ENCODE assay signal across 12 cellular contexts in genomic region chr3:124552224-124552623, GRCh38.
A peak's percentile ranks its signal among the peaks of the same experiment; 100 is the strongest.
DNase-seq lines count a peak whose midpoint lies in the region; ATAC-seq and TF ChIP-seq lines count a peak whose summit lies in the region.
"Had no signal": no experiment of that assay in that cellular context is flagged by ENCODE, and none has a peak within 500 bp of the region (broad histone marks: within the 10 kb centered on the region; RNA-seq: fewer than 3 reads in every experiment).

No MANE protein-coding gene starts in this region.

- peak; percentile 83 for DNase-seq in H4 (ENCODE audit: low spot score)
- DNase-seq in NCI-H1417 treated with DMSO at 0.1 percent for 48 hours (lab: John Stamatoyannopoulos, UW), result peak; percentile 6
- peak; percentile 12 for DNase-seq in astrocyte of the cerebellum (ENCODE audit: low read depth)
- DNase-seq in mesenchymal stem cell, result peak; percentile 23
- DNase-seq in NCI-H446 treated with DMSO at 0.1 percent for 48 hours (lab: John Stamatoyannopoulos, UW), result no peak
- no peak for DNase-seq in effector memory CD4-positive, alpha-beta T cell
- DNase-seq: activated CD4-positive, alpha-beta T cell treated with anti-CD3 and anti-CD28 coated beads for 4 hours; EL; islet precursor cell; stimulated activated naive CD4-positive, alpha-beta T cell had no signal

- TF ChIP-seq CTCF in astrocyte of the cerebellum (IDR thresholded peaks at IDR 0.05; ENCODE audit: low read depth, low read length, missing control alignments), result no peak

- H2AFZ ChIP-seq in mesenchymal stem cell (ENCODE audit: low read depth, low read length), result no peak overlapping the region

- ATAC-seq in activated CD4-positive, CD25-positive, alpha-beta regulatory T cell treated with anti-CD3 and anti-CD28 coated beads, Interleukin-2, amount 50 U/mL, for 24 hours, result no peak
- ATAC-seq in GM21576 (IDR thresholded peaks at IDR 0.05; ENCODE audit: unreplicated experiment), result no peak

- no peak overlapping the region for H2BK5ac ChIP-seq in mesenchymal stem cell (ENCODE audit: low read depth, low read length, poor library complexity, severe bottlenecking)

- no peak overlapping the region for H3K4me3 ChIP-seq in astrocyte of the cerebellum (ENCODE audit: low read depth, low read length)
- no peak overlapping the region for H3K4me3 ChIP-seq in mesenchymal stem cell (ENCODE audit: insufficient read depth in 1 of 2, low read depth in 1 of 2, low read length in 2 of 2)
- H3K4me3 ChIP-seq in effector memory CD4-positive, alpha-beta T cell (ENCODE audit: insufficient read depth, low read depth, low read length, poor library complexity, severe bottlenecking), result no peak overlapping the region

- H3K27ac ChIP-seq in mesenchymal stem cell (ENCODE audit: low read length, poor library complexity, severe bottlenecking), result no peak overlapping the region
- H3K27ac ChIP-seq in effector memory CD4-positive, alpha-beta T cell (ENCODE audit: insufficient read depth, low read length, poor library complexity, severe bottlenecking), result no peak overlapping the region

- in situ Hi-C loops in astrocyte of the cerebellum (cut with HindIII; ENCODE audit: low sequenced_read_pairs), result no loop called here

- no peak overlapping the region for H4K8ac ChIP-seq in mesenchymal stem cell (ENCODE audit: low read length)

- no peak overlapping the region for H3K4ac ChIP-seq in mesenchymal stem cell (ENCODE audit: low read depth in 1 of 2, low read length in 2 of 2)

- H3K9ac ChIP-seq in mesenchymal stem cell (ENCODE audit: low read length), result no peak overlapping the region

- peaks cover 12 to 33% of the 10 kb centered on the region in 2 experiments for H3K27me3 ChIP-seq in mesenchymal stem cell (ENCODE audit: control insufficient read depth in 1 of 2, insufficient read depth in 1 of 2, low read length in 2 of 2)
- no peaks in the 10 kb centered on the region for H3K27me3 ChIP-seq in effector memory CD4-positive, alpha-beta T cell (replicated peaks; ENCODE audit: control insufficient read depth, insufficient read depth, low read length, poor library complexity, severe bottlenecking)

- H3K4me1 ChIP-seq in mesenchymal stem cell (ENCODE audit: control insufficient read depth, insufficient read depth, low read depth, low read length), result no peaks in the 10 kb centered on the region
- no peaks in the 10 kb centered on the region for H3K4me1 ChIP-seq in effector memory CD4-positive, alpha-beta T cell (ENCODE audit: control insufficient read depth, insufficient read depth, low read length, poor library complexity, severe bottlenecking)

- H2BK12ac ChIP-seq in mesenchymal stem cell (ENCODE audit: low read length in 2 of 2), result no peak overlapping the region

- H2AK5ac ChIP-seq in mesenchymal stem cell (ENCODE audit: low read length, severe bottlenecking), result no peak overlapping the region

- H3K4me2 ChIP-seq in mesenchymal stem cell (ENCODE audit: low read length, poor library complexity, severe bottlenecking), result no peak overlapping the region

- H3K14ac ChIP-seq in mesenchymal stem cell (ENCODE audit: low read length in 2 of 2), result no peak overlapping the region

- no peak overlapping the region for H3K18ac ChIP-seq in mesenchymal stem cell (ENCODE audit: low read depth in 1 of 2, low read length in 2 of 2)

- no peaks in the 10 kb centered on the region for H3K79me1 ChIP-seq in mesenchymal stem cell (replicated peaks; ENCODE audit: low read length, poor library complexity, severe bottlenecking)

- H2BK120ac ChIP-seq in mesenchymal stem cell (ENCODE audit: low read depth, low read length), result no peak overlapping the region

- 70% methylated on average over 5 of the region's 5 CpGs for WGBS in mesenchymal stem cell

- H4K91ac ChIP-seq in mesenchymal stem cell (ENCODE audit: low read length), result no peak overlapping the region

- H3K9me3 ChIP-seq in mesenchymal stem cell (ENCODE audit: control insufficient read depth, low read length), result no peaks in the 10 kb centered on the region
- no peaks in the 10 kb centered on the region for H3K9me3 ChIP-seq in effector memory CD4-positive, alpha-beta T cell (ENCODE audit: control insufficient read depth, low read length)

- no peak overlapping the region for H2BK15ac ChIP-seq in mesenchymal stem cell (ENCODE audit: low read depth, poor library complexity, severe bottlenecking)

- H3K36me3 ChIP-seq in mesenchymal stem cell (ENCODE audit: control insufficient read depth in 1 of 2, insufficient read depth in 2 of 2, low read depth in 1 of 2, low read length in 2 of 2), result no peaks in the 10 kb centered on the region
- H3K36me3 ChIP-seq in effector memory CD4-positive, alpha-beta T cell (ENCODE audit: control insufficient read depth, insufficient read depth, low read length), result no peaks in the 10 kb centered on the region

- no peak overlapping the region for H3K23ac ChIP-seq in mesenchymal stem cell (ENCODE audit: low read length in 2 of 2)

Comparison
In these comparisons a context has a peak if more than half of its experiments do, and no peak if none do; other contexts are left out.
1. DNase-seq: peak in H4 (single experiment), NCI-H1417 treated with DMSO at 0.1 percent for 48 hours (single experiment), astrocyte of the cerebellum (single experiment) and mesenchymal stem cell (single experiment); none in NCI-H446 treated with DMSO at 0.1 percent for 48 hours (single experiment) and effector memory CD4-positive, alpha-beta T cell (0 of 3).